Comparison of ENCODE assay signal across 12 cellular contexts in the genomic region with DNA sequence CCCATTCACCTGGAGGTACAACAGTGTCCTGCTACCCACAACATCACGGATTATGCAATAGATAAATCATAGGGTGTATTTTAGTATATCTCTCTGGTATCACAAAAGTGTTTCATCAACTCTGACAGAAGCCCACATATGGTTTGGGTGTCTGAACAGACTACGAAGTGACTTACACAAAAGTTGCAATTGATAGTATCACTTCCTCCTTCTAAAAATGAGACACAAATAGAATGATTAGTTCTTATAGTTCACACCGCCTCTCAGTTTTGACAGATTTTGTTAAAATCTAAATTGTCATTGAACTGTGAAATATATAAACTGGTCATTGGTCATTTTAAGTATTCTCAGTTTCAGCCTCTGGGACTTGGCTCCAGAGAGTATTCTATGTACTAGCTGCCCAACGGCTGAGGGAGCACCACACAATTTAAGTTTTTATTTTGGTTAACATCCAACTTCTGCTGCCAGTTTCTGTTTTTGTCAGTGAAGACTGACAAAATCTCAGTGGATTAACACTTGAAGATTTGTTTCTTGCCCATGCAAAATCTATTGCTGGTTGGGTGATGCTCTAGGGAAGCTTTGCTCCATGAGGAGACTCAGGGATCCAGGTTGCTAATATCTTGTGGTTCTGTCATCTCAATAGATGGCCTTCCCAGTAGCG.
DNase-seq lines count a peak whose midpoint lies in the region; ATAC-seq and TF ChIP-seq lines count a peak whose summit lies in the region.
"Had no signal": no experiment of that assay in that cellular context is flagged by ENCODE, and none has a peak within 500 bp of the region (broad histone marks: within the 10 kb centered on the region; RNA-seq: fewer than 3 reads in every experiment).

No MANE protein-coding gene starts in this region.

- H3K9me3 Mint-ChIP-seq in CD8-positive, alpha-beta T cell, result no peaks in the 10 kb centered on the region
- no peaks in the 10 kb centered on the region for H3K9me3 Mint-ChIP-seq in activated naive CD8-positive, alpha-beta T cell treated with anti-CD3 and anti-CD28 coated beads for 36 hours

- CTCF ChIA-PET in CD8-positive, alpha-beta T cell (lab: Charles Lee), result no interaction called here

- no peak for DNase-seq in SJCRH30
- DNase-seq in amniotic stem cell (lab: John Stamatoyannopoulos, UW), result no peak
- no peak for DNase-seq in T-helper 2 cell
- no peak for DNase-seq in CD8-positive, alpha-beta T cell
- no peak for DNase-seq in activated naive CD8-positive, alpha-beta T cell treated with anti-CD3 and anti-CD28 coated beads for 36 hours
- DNase-seq: activated effector memory CD4-positive, alpha-beta T cell treated with anti-CD3 and anti-CD28 coated beads, Interleukin-2, amount 50 U/mL, for 16 hours; dorsolateral prefrontal cortex; hippocampal formation; NCI-H2171 treated with DMSO at 0.1 percent for 48 hours had no signal

- H3K36me3 Mint-ChIP-seq in CD8-positive, alpha-beta T cell, result peaks cover 27% of the 10 kb centered on the region
- peaks cover 19% of the 10 kb centered on the region for H3K36me3 Mint-ChIP-seq in activated naive CD8-positive, alpha-beta T cell treated with anti-CD3 and anti-CD28 coated beads for 36 hours

- POLR2A ChIA-PET in CD8-positive, alpha-beta T cell (lab: Charles Lee), result no interaction called here

- H3K4me1 Mint-ChIP-seq in CD8-positive, alpha-beta T cell (ENCODE audit: low read depth), result no peaks in the 10 kb centered on the region
- H3K4me1 Mint-ChIP-seq in activated naive CD8-positive, alpha-beta T cell treated with anti-CD3 and anti-CD28 coated beads for 36 hours, result no peaks in the 10 kb centered on the region

- intact Hi-C loops in CD8-positive, alpha-beta T cell (cut with DNase I, micrococcal nuclease), result no loop called here

- H3K4me3 Mint-ChIP-seq in CD8-positive, alpha-beta T cell, result no peak overlapping the region
- H3K4me3 Mint-ChIP-seq in activated naive CD8-positive, alpha-beta T cell treated with anti-CD3 and anti-CD28 coated beads for 36 hours, result no peak overlapping the region

- no peaks in the 10 kb centered on the region; the same call in 1 of the 2 replicates for H3K9me3 ChIP-seq in SJCRH30 (replicated peaks)
- no peaks in the 10 kb centered on the region for H3K9me3 ChIP-seq in CD8-positive, alpha-beta T cell (ENCODE audit: low read length)

- no peak overlapping the region for H3K4me3 ChIP-seq in SJCRH30
- no peak overlapping the region for H3K4me3 ChIP-seq in CD8-positive, alpha-beta T cell (ENCODE audit: low read depth, low read length)
- H3K4me3 ChIP-seq: dorsolateral prefrontal cortex had no signal

- H3K36me3 ChIP-seq in SJCRH30, result no peaks in the 10 kb centered on the region
- no peaks in the 10 kb centered on the region for H3K36me3 ChIP-seq in CD8-positive, alpha-beta T cell (ENCODE audit: insufficient read depth, low read length)

- no peak for TF ChIP-seq CTCF in CD8-positive, alpha-beta T cell (IDR thresholded peaks at IDR 0.05)

- no peaks in the 10 kb centered on the region for H3K27me3 Mint-ChIP-seq in CD8-positive, alpha-beta T cell (ENCODE audit: low read depth)
- H3K27me3 Mint-ChIP-seq in activated naive CD8-positive, alpha-beta T cell treated with anti-CD3 and anti-CD28 coated beads for 36 hours, result no peaks in the 10 kb centered on the region

- peak overlapping the region; percentile 18; the same call in 1 of the 2 replicates for H3K27ac ChIP-seq in SJCRH30
- no peak overlapping the region for H3K27ac ChIP-seq in CD8-positive, alpha-beta T cell (ENCODE audit: low read depth, low read length)

- peaks cover 5% of the 10 kb centered on the region for H3K4me1 ChIP-seq in SJCRH30
- H3K4me1 ChIP-seq in CD8-positive, alpha-beta T cell (ENCODE audit: insufficient read depth, low read length), result no peaks in the 10 kb centered on the region

- ATAC-seq in GM18508 (IDR thresholded peaks at IDR 0.05; ENCODE audit: insufficient read depth, unreplicated experiment) (peak; percentile 96), GM21526 (IDR thresholded peaks at IDR 0.05; ENCODE audit: low FRiP score, unreplicated experiment) (peak; percentile 93), HG03139 (IDR thresholded peaks at IDR 0.05; ENCODE audit: unreplicated experiment) (peak; percentile 88)
- ATAC-seq in CD8-positive, alpha-beta T cell, result no peak

- no peak overlapping the region for H3K27ac Mint-ChIP-seq in CD8-positive, alpha-beta T cell
- H3K27ac Mint-ChIP-seq in activated naive CD8-positive, alpha-beta T cell treated with anti-CD3 and anti-CD28 coated beads for 36 hours, result no peak overlapping the region

- H3K27me3 ChIP-seq in SJCRH30, result no peaks in the 10 kb centered on the region
- H3K27me3 ChIP-seq in CD8-positive, alpha-beta T cell (ENCODE audit: insufficient read depth, low read length), result no peaks in the 10 kb centered on the region
- H3K27me3 ChIP-seq: dorsolateral prefrontal cortex had no signal
